In the genomic region with DNA sequence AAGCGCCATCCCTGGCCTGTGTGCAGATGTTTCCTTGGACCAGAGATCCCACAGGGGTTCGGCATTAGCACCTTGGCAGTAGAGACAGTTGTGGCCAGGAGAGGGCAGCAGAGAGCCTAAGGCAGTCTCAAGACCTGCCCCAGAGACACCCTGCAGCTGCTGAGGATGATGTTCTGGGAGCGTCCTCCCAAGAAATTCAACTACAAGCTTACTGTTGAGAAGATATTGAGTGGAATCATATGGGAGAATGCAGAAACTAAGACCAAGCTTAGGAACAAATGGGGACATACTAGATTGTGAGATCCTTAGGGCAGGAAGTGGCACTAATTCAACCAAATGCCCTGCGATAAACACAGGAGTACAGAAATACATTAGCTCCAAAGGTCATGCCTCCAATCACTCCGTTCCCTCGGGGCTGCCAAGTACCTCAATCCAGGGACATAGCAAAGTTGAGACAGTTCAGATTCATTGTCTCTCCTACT, we compare ENCODE assay signal across 1 cellular context.
TF ChIP-seq lines count a peak whose summit lies in the region.

No MANE protein-coding gene starts in this region.

TF ChIP-seq in neural cell, 6 proteins besides CTCF, POLR2A, EP300 and RAD21:
- TF ChIP-seq, protein P1, sequence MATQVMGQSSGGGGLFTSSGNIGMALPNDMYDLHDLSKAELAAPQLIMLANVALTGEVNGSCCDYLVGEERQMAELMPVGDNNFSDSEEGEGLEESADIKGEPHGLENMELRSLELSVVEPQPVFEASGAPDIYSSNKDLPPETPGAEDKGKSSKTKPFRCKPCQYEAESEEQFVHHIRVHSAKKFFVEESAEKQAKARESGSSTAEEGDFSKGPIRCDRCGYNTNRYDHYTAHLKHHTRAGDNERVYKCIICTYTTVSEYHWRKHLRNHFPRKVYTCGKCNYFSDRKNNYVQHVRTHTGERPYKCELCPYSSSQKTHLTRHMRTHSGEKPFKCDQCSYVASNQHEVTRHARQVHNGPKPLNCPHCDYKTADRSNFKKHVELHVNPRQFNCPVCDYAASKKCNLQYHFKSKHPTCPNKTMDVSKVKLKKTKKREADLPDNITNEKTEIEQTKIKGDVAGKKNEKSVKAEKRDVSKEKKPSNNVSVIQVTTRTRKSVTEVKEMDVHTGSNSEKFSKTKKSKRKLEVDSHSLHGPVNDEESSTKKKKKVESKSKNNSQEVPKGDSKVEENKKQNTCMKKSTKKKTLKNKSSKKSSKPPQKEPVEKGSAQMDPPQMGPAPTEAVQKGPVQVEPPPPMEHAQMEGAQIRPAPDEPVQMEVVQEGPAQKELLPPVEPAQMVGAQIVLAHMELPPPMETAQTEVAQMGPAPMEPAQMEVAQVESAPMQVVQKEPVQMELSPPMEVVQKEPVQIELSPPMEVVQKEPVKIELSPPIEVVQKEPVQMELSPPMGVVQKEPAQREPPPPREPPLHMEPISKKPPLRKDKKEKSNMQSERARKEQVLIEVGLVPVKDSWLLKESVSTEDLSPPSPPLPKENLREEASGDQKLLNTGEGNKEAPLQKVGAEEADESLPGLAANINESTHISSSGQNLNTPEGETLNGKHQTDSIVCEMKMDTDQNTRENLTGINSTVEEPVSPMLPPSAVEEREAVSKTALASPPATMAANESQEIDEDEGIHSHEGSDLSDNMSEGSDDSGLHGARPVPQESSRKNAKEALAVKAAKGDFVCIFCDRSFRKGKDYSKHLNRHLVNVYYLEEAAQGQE (IDR thresholded peaks at IDR 0.05; ENCODE audit: borderline replicate concordance): no peak
- TF ChIP-seq TAF1 (IDR thresholded peaks at IDR 0.05; ENCODE audit: low read depth) (no peak), EZH2 (IDR thresholded peaks at IDR 0.05; ENCODE audit: borderline replicate concordance, insufficient read depth, low read length, poor library complexity, severe bottlenecking) (no peak), MXI1 (conservative IDR thresholded peaks at IDR 0.05; ENCODE audit: poor library complexity, severe bottlenecking) (no peak), SMC3 (conservative IDR thresholded peaks at IDR 0.05; ENCODE audit: poor library complexity) (no peak), POLR2AphosphoS5 (IDR thresholded peaks at IDR 0.05) (no peak)
